Comparison of ENCODE assay signal across 12 cellular contexts in genomic region chr12:11773889-11774677, GRCh38.
DNase-seq lines count a peak whose midpoint lies in the region; FAIRE-seq and TF ChIP-seq lines count a peak whose summit lies in the region.
"Had no signal": no experiment of that assay in that cellular context is flagged by ENCODE, and none has a peak within 500 bp of the region (broad histone marks: within the 10 kb centered on the region; RNA-seq: fewer than 3 reads in every experiment).

No MANE protein-coding gene starts in this region.

- H3K4me1 ChIP-seq in esophagus muscularis mucosa (peaks cover 22 to 100% (median 86%) of the 10 kb centered on the region in 4 donors), sigmoid colon (peaks cover 0 to 92% (median 54%) of the 10 kb centered on the region in 4 donors), SK-N-SH (ENCODE audit: control insufficient read depth in 1 of 2, insufficient read depth in 2 of 2, low read depth in 1 of 2, low read length in 1 of 2) (peaks cover 0 to 7% of the 10 kb centered on the region in 2 experiments; a peak in 3 of 4 replicates)

- CTCF ChIA-PET in SK-N-SH (lab: Yijun Ruan, JAX): interaction anchor here (0.6 to 2.1 kb wide), 6 partner anchors 8 to 259 kb away, joined by 3 to 7 read pairs (median 4); no protein-coding TSS in a partner anchor

- H3K9me3 ChIP-seq in esophagus muscularis mucosa: no peaks in the 10 kb centered on the region
- no peaks in the 10 kb centered on the region for H3K9me3 ChIP-seq in sigmoid colon
- H3K9me3 ChIP-seq in SK-N-SH: no peaks in the 10 kb centered on the region
- H3K9me3 ChIP-seq: MG63 had no signal

- peak overlapping the region; percentile 58 for H3K27ac Mint-ChIP-seq in T-helper 1 cell treated with Interleukin-12 subunit alpha and Interleukin-12 subunit beta and Interleukin-4 antibody, amounts not matched to agents 30 μg/mL and 1 μg/mL, for 36 hours

- no peak overlapping the region for H3K9ac ChIP-seq in SK-N-SH
- H3K9ac ChIP-seq: GM23248 had no signal

- TF ChIP-seq POLR2A in esophagus muscularis mucosa (IDR thresholded peaks at IDR 0.05; ENCODE audit: low read depth): no peak
- TF ChIP-seq POLR2A in sigmoid colon (IDR thresholded peaks at IDR 0.05): no peak

- DNase-seq in T-helper 1 cell (no peak), NOMO-1 treated with DMSO at 0.1 percent for 48 hours (lab: John Stamatoyannopoulos, UW; ENCODE audit: unreplicated experiment) (peak; percentile 92), esophagus muscularis mucosa (ENCODE audit: extremely low spot score) (no peak), sigmoid colon (no peak), NCI-H345 treated with DMSO at 0.1 percent for 48 hours (lab: John Stamatoyannopoulos, UW; ENCODE audit: unreplicated experiment) (no peak), SK-N-SH (no peak), frontal cortex (ENCODE audit: low spot score in 2 of 2) (no peak)
- DNase-seq: activated CD4-positive, alpha-beta T cell treated with anti-CD3 and anti-CD28 coated beads, Interleukin-2, amount 50 U/mL, for 4 hours; GM23248; MG63 had no signal

- H3K27ac ChIP-seq in esophagus muscularis mucosa (replicated peaks in 1 of 4) (peak overlapping the region; percentile 88 to 94 (median 92)), sigmoid colon (peak overlapping the region; percentile 47 to 89 (median 77)), SK-N-SH (ENCODE audit: low read depth in 2 of 2, low read length in 1 of 2) (no peak overlapping the region)
- H3K27ac ChIP-seq: 22Rv1, GM23248 had no signal

- no peaks in the 10 kb centered on the region for H3K9me2 ChIP-seq in SK-N-SH

- H3K79me2 ChIP-seq in SK-N-SH (ENCODE audit: insufficient read depth): peaks cover 45% of the 10 kb centered on the region

- no peak overlapping the region for H2AFZ ChIP-seq in SK-N-SH (ENCODE audit: low read depth)
- H2AFZ ChIP-seq: GM23248 had no signal

- no peaks in the 10 kb centered on the region for H4K20me1 ChIP-seq in SK-N-SH (ENCODE audit: insufficient read depth)

- H3K4me1 Mint-ChIP-seq in T-helper 1 cell treated with Interleukin-12 subunit alpha and Interleukin-12 subunit beta and Interleukin-4 antibody, amounts not matched to agents 30 μg/mL and 1 μg/mL, for 36 hours (ENCODE audit: low read depth): peaks cover 69% of the 10 kb centered on the region

- H3K4me3 ChIP-seq in esophagus muscularis mucosa: no peak overlapping the region
- H3K4me3 ChIP-seq in sigmoid colon: no peak overlapping the region
- H3K4me3 ChIP-seq in SK-N-SH (ENCODE audit: low read depth in 2 of 2, low read length in 1 of 2): no peak overlapping the region
- H3K4me3 ChIP-seq: GM23248, MG63 had no signal

- no peak overlapping the region for H3K4me3 Mint-ChIP-seq in T-helper 1 cell treated with Interleukin-12 subunit alpha and Interleukin-12 subunit beta and Interleukin-4 antibody, amounts not matched to agents 30 μg/mL and 1 μg/mL, for 36 hours

- no peaks in the 10 kb centered on the region for H3F3A ChIP-seq in SK-N-SH (replicated peaks; ENCODE audit: insufficient read depth)

- H3K9me3 Mint-ChIP-seq in T-helper 1 cell treated with Interleukin-12 subunit alpha and Interleukin-12 subunit beta and Interleukin-4 antibody, amounts not matched to agents 30 μg/mL and 1 μg/mL, for 36 hours: no peaks in the 10 kb centered on the region

- intact Hi-C loops in esophagus muscularis mucosa (cut with DNase I) (no loop called here), sigmoid colon (cut with DNase I) (no loop called here)

- peaks cover 51% of the 10 kb centered on the region for H3K36me3 Mint-ChIP-seq in T-helper 1 cell treated with Interleukin-12 subunit alpha and Interleukin-12 subunit beta and Interleukin-4 antibody, amounts not matched to agents 30 μg/mL and 1 μg/mL, for 36 hours (ENCODE audit: low read depth)

- no peak for TF ChIP-seq RAD21 in SK-N-SH (IDR thresholded peaks at IDR 0.05; ENCODE audit: low read length)

- H3K4me2 ChIP-seq in SK-N-SH: no peak overlapping the region

- no peaks in the 10 kb centered on the region for H3K27me3 Mint-ChIP-seq in T-helper 1 cell treated with Interleukin-12 subunit alpha and Interleukin-12 subunit beta and Interleukin-4 antibody, amounts not matched to agents 30 μg/mL and 1 μg/mL, for 36 hours (ENCODE audit: low read depth)

- no peak for TF ChIP-seq CTCF in esophagus muscularis mucosa (IDR thresholded peaks at IDR 0.05)
- no peak for TF ChIP-seq CTCF in sigmoid colon (IDR thresholded peaks at IDR 0.05)
- TF ChIP-seq CTCF in SK-N-SH (IDR thresholded peaks at IDR 0.05): no peak

- POLR2A ChIA-PET in SK-N-SH (lab: Yijun Ruan, JAX): no interaction called here

- FAIRE-seq in frontal cortex (lab: Jason Lieb, UNC): no peak

- H3K36me3 ChIP-seq in esophagus muscularis mucosa: peaks cover 0 to 4% (median 0%) of the 10 kb centered on the region in 4 donors
- no peaks in the 10 kb centered on the region for H3K36me3 ChIP-seq in sigmoid colon
- H3K36me3 ChIP-seq in SK-N-SH (replicated peaks in 1 of 2; ENCODE audit: control insufficient read depth in 1 of 2, insufficient read depth in 2 of 2, low read length in 1 of 2): peaks cover 6 to 13% of the 10 kb centered on the region in 2 experiments
- H3K36me3 ChIP-seq: MG63 had no signal

- H3K27me3 ChIP-seq in esophagus muscularis mucosa: no peaks in the 10 kb centered on the region
- H3K27me3 ChIP-seq in sigmoid colon: no peaks in the 10 kb centered on the region
- no peaks in the 10 kb centered on the region for H3K27me3 ChIP-seq in SK-N-SH (ENCODE audit: insufficient read depth)
- H3K27me3 ChIP-seq: MG63 had no signal

- TF ChIP-seq EP300 in esophagus muscularis mucosa (IDR thresholded peaks at IDR 0.05): no peak
- no peak for TF ChIP-seq EP300 in sigmoid colon (IDR thresholded peaks at IDR 0.05)
- no peak for TF ChIP-seq EP300 in SK-N-SH (IDR thresholded peaks at IDR 0.05; ENCODE audit: borderline replicate concordance in 1 of 2, low read depth in 1 of 2, low read length in 1 of 2)

- 58% methylated on average over 10 of the region's 10 CpGs for WGBS in esophagus muscularis mucosa
- 62 to 74% methylated on average over 10 of the region's 10 CpGs for whole genome bisulfite sequencing in sigmoid colon, 2 donors
- 96% methylated on average over 10 of the region's 10 CpGs for WGBS in SK-N-SH (ENCODE audit: low lambda C conversion rate)

TF ChIP-seq in SK-N-SH, 30 proteins besides CTCF, POLR2A, EP300 and RAD21:
- TF ChIP-seq FOSL2 (IDR thresholded peaks at IDR 0.05; ENCODE audit: borderline replicate concordance, low read depth) (no peak), RFX5 (IDR thresholded peaks at IDR 0.05; ENCODE audit: low read length) (no peak), YY1 (IDR thresholded peaks at IDR 0.05; ENCODE audit: low read depth) (no peak), SMC3 (IDR thresholded peaks at IDR 0.05; ENCODE audit: low read depth, low read length) (no peak), MXI1 (IDR thresholded peaks at IDR 0.05; ENCODE audit: low read depth, low read length) (no peak), TAF1 (IDR thresholded peaks at IDR 0.05; ENCODE audit: borderline replicate concordance, low read depth, low read length) (no peak), FOXM1 (IDR thresholded peaks at IDR 0.05; ENCODE audit: low read depth) (no peak), TCF12 (IDR thresholded peaks at IDR 0.05) (no peak), RCOR1 (IDR thresholded peaks at IDR 0.05; ENCODE audit: low read length) (no peak), GATA2 (CRISPR knock-in tag; IDR thresholded peaks at IDR 0.05) (no peak), MEF2A (IDR thresholded peaks at IDR 0.05; ENCODE audit: borderline replicate concordance, low read depth) (no peak), JUND (IDR thresholded peaks at IDR 0.05) (no peak), NRF1 (IDR thresholded peaks at IDR 0.05; ENCODE audit: low read depth, low read length) (no peak), USF1 (IDR thresholded peaks at IDR 0.05; ENCODE audit: borderline replicate concordance, low read depth) (no peak), SIN3A (IDR thresholded peaks at IDR 0.05; ENCODE audit: borderline replicate concordance, low read depth, low read length) (no peak)
- TF ChIP-seq, protein P1, sequence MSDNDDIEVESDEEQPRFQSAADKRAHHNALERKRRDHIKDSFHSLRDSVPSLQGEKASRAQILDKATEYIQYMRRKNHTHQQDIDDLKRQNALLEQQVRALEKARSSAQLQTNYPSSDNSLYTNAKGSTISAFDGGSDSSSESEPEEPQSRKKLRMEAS (IDR thresholded peaks at IDR 0.05; ENCODE audit: low read depth): no peak
- TF ChIP-seq, protein P2, sequence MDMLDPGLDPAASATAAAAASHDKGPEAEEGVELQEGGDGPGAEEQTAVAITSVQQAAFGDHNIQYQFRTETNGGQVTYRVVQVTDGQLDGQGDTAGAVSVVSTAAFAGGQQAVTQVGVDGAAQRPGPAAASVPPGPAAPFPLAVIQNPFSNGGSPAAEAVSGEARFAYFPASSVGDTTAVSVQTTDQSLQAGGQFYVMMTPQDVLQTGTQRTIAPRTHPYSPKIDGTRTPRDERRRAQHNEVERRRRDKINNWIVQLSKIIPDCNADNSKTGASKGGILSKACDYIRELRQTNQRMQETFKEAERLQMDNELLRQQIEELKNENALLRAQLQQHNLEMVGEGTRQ (IDR thresholded peaks at IDR 0.05; ENCODE audit: borderline replicate concordance, low read depth, low read length): no peak

Comparison
In these comparisons a context has a peak if more than half of its experiments do, and no peak if none do; other contexts are left out.
1. H3K27ac ChIP-seq: peak in esophagus muscularis mucosa (4 of 4) and sigmoid colon (4 of 4); none in SK-N-SH (0 of 2).